19 cellular contexts compared by ENCODE assay signal in genomic region chr7:108026647-108027046, GRCh38. TPM values are rescaled to one million over a fixed set of nuclear protein-coding genes. Genes with fewer than 3 reads are reported as not detected.
DNase-seq lines count a peak whose midpoint lies in the region; TF ChIP-seq lines count a peak whose summit lies in the region.
"Had no signal": no experiment of that assay in that cellular context is flagged by ENCODE, and none has a peak within 500 bp of the region (broad histone marks: within the 10 kb centered on the region; RNA-seq: fewer than 3 reads in every experiment).

No MANE protein-coding gene starts in this region.

- H3K27ac ChIP-seq in neuronal stem cell (replicated peaks; ENCODE audit: low read length) (no peak overlapping the region), testis (no peak overlapping the region)
- H3K27ac ChIP-seq: KMS-11 had no signal

- no peak overlapping the region for H3K23ac ChIP-seq in neuronal stem cell (ENCODE audit: low read depth, low read length, poor library complexity)

- no peak overlapping the region for H3K9ac ChIP-seq in neuronal stem cell (ENCODE audit: low read depth, low read length, poor library complexity)
- H3K9ac ChIP-seq: KMS-11 had no signal

- intact Hi-C loops in testis (cut with DNase I; ENCODE audit: low total_unique reads) = no loop called here

- no peak overlapping the region for H3K4me2 ChIP-seq in neuronal stem cell (ENCODE audit: insufficient read depth, low read length, poor library complexity, severe bottlenecking)
- H3K4me2 ChIP-seq: KMS-11 had no signal

- no peak for TF ChIP-seq POLR2A in testis (IDR thresholded peaks at IDR 0.05)

- H3K14ac ChIP-seq in neuronal stem cell (ENCODE audit: low read length) = no peak overlapping the region

- no peaks in the 10 kb centered on the region for H3K27me3 Mint-ChIP-seq in activated naive CD8-positive, alpha-beta T cell treated with anti-CD3 and anti-CD28 coated beads for 36 hours

- H3K4me1 Mint-ChIP-seq in activated naive CD8-positive, alpha-beta T cell treated with anti-CD3 and anti-CD28 coated beads for 36 hours = no peaks in the 10 kb centered on the region
- H3K4me1 Mint-ChIP-seq: activated naive CD8-positive, alpha-beta T cell treated with anti-CD3 and anti-CD28 coated beads, Interleukin-2, amount 10 ng/mL, durations not matched to agents 7 days and 5 days; neural crest cell had no signal

- H2AK5ac ChIP-seq in neuronal stem cell (ENCODE audit: low read depth, low read length) = no peak overlapping the region

- peak overlapping the region; percentile 42 for H2AFZ ChIP-seq in neuronal stem cell (ENCODE audit: low read length)

- no peak overlapping the region for H2BK12ac ChIP-seq in neuronal stem cell (ENCODE audit: low read length)

- no peaks in the 10 kb centered on the region for H3K79me1 ChIP-seq in neuronal stem cell (ENCODE audit: low read depth, low read length)

- H3K36me3 Mint-ChIP-seq in activated naive CD8-positive, alpha-beta T cell treated with anti-CD3 and anti-CD28 coated beads for 36 hours = no peaks in the 10 kb centered on the region
- H3K36me3 Mint-ChIP-seq: activated naive CD8-positive, alpha-beta T cell treated with anti-CD3 and anti-CD28 coated beads, Interleukin-2, amount 10 ng/mL, durations not matched to agents 7 days and 5 days had no signal

- H4K91ac ChIP-seq in neuronal stem cell (ENCODE audit: low read depth, low read length, poor library complexity) = no peak overlapping the region

- peaks cover 0 to 1% of the 10 kb centered on the region in 2 donors for H3K4me1 ChIP-seq in neuronal stem cell (ENCODE audit: control insufficient read depth in 2 of 2, insufficient read depth in 1 of 2, low read depth in 1 of 2, low read length in 2 of 2)
- no peaks in the 10 kb centered on the region for H3K4me1 ChIP-seq in testis

- H3K18ac ChIP-seq in neuronal stem cell (ENCODE audit: low read length) = no peak overlapping the region

- H2BK15ac ChIP-seq in neuronal stem cell (ENCODE audit: low read length) = no peak overlapping the region

- no CpG with 5 or more reads among the region's 3 CpGs for WGBS in neuronal stem cell (ENCODE audit: extremely low coverage in 2 of 2, insufficient read length in 2 of 2, insufficient replicate concordance in 1 of 2), 2 donors
- WGBS in testis, 2 donors = 95 to 99% methylated on average over 3 of the region's 3 CpGs

- H3K4ac ChIP-seq in neuronal stem cell (ENCODE audit: low read length) = no peak overlapping the region

- H3K27me3 ChIP-seq in neuronal stem cell (ENCODE audit: control insufficient read depth in 3 of 3, insufficient read depth in 3 of 3, low read depth in 1 of 3, low read length in 3 of 3) (peaks cover 0 to 9% (median 0%) of the 10 kb centered on the region in 3 experiments), testis (no peaks in the 10 kb centered on the region)
- H3K27me3 ChIP-seq: dorsolateral prefrontal cortex had no signal

- no peak for TF ChIP-seq CTCF in testis (IDR thresholded peaks at IDR 0.05)

- H3K9me3 ChIP-seq in neuronal stem cell (replicated peaks in 1 of 2; ENCODE audit: control insufficient read depth in 2 of 2, insufficient read depth in 1 of 2, low read depth in 1 of 2, low read length in 2 of 2) (no peaks in the 10 kb centered on the region), testis (no peaks in the 10 kb centered on the region)

- H3K27ac Mint-ChIP-seq in activated naive CD8-positive, alpha-beta T cell treated with anti-CD3 and anti-CD28 coated beads for 36 hours = no peak overlapping the region
- H3K27ac Mint-ChIP-seq: activated naive CD8-positive, alpha-beta T cell treated with anti-CD3 and anti-CD28 coated beads, Interleukin-2, amount 10 ng/mL, durations not matched to agents 7 days and 5 days had no signal

- H4K8ac ChIP-seq in neuronal stem cell (ENCODE audit: low read depth, low read length) = no peak overlapping the region

- H2BK5ac ChIP-seq in neuronal stem cell (ENCODE audit: low read length) = no peak overlapping the region

- peak; percentile 50 for DNase-seq in EH (ENCODE audit: low read depth)
- peak; percentile 33 for DNase-seq in M059J (ENCODE audit: low read depth)
- peak; percentile 36 for DNase-seq in dedifferentiated amniotic fluid mesenchymal stem cell (ENCODE audit: extremely low spot score)
- DNase-seq in neuronal stem cell (ENCODE audit: low spot score) = no peak
- no peak for DNase-seq in cerebellum (ENCODE audit: low spot score)
- DNase-seq in activated naive CD8-positive, alpha-beta T cell treated with anti-CD3 and anti-CD28 coated beads for 36 hours = no peak
- no peak for DNase-seq in testis
- DNase-seq: activated CD4-positive, CD25-positive, alpha-beta regulatory T cell treated with anti-CD3 and anti-CD28 coated beads, Interleukin-2, amount 50 U/mL, for 72 hours; activated CD8-positive, alpha-beta memory T cell treated with anti-CD3 and anti-CD28 coated beads for 24 hours; activated naive CD8-positive, alpha-beta T cell treated with anti-CD3 and anti-CD28 coated beads, Interleukin-2, amount 10 ng/mL, durations not matched to agents 7 days and 5 days; activated T-cell treated with anti-CD3 and anti-CD28 coated beads, Interleukin-2, amount 50 U/mL, for 48 hours; dorsolateral prefrontal cortex; left cardiac atrium; NCI-H1048; NCI-H345; retina; T1000 had no signal

- no peak overlapping the region for H3K4me3 Mint-ChIP-seq in activated naive CD8-positive, alpha-beta T cell treated with anti-CD3 and anti-CD28 coated beads for 36 hours
- H3K4me3 Mint-ChIP-seq: activated naive CD8-positive, alpha-beta T cell treated with anti-CD3 and anti-CD28 coated beads, Interleukin-2, amount 10 ng/mL, durations not matched to agents 7 days and 5 days; neural crest cell had no signal

- H2BK120ac ChIP-seq in neuronal stem cell (ENCODE audit: low read depth, low read length) = no peak overlapping the region

- no peaks in the 10 kb centered on the region for H3K9me3 Mint-ChIP-seq in activated naive CD8-positive, alpha-beta T cell treated with anti-CD3 and anti-CD28 coated beads for 36 hours
- H3K9me3 Mint-ChIP-seq: activated naive CD8-positive, alpha-beta T cell treated with anti-CD3 and anti-CD28 coated beads, Interleukin-2, amount 10 ng/mL, durations not matched to agents 7 days and 5 days; neural crest cell had no signal

- no peaks in the 10 kb centered on the region for H3K36me3 ChIP-seq in neuronal stem cell (replicated peaks in 1 of 2; ENCODE audit: control insufficient read depth in 2 of 2, insufficient read depth in 2 of 2, low read length in 2 of 2)
- no peaks in the 10 kb centered on the region for H3K36me3 ChIP-seq in testis (ENCODE audit: low read depth, missing control alignments)

- no peak overlapping the region for H3K4me3 ChIP-seq in neuronal stem cell (ENCODE audit: low read length in 2 of 2)
- no peak overlapping the region for H3K4me3 ChIP-seq in testis
- H3K4me3 ChIP-seq: dorsolateral prefrontal cortex had no signal

RNA-seq across cellular contexts. Expression of gene LAMB1, which starts 23.7 kb away (rescaled TPM):
- total RNA-seq in M059J (2014; rRNA removed; shearing (Covaris generic)) = 112 and 225 TPM in 2 replicates
- polyA plus RNA-seq in neuronal stem cell (2013, experiment 1 of 2) = 98.3 TPM
- 101 TPM for polyA plus RNA-seq in neuronal stem cell (2013, experiment 2 of 2)
- 87.2 TPM for total RNA-seq in cerebellum
- under 1 TPM; 0.16 to 0.32 TPM for total RNA-seq in activated naive CD8-positive, alpha-beta T cell treated with anti-CD3 and anti-CD28 coated beads for 36 hours
- total RNA-seq in testis = 10 to 100 TPM; 42.0 to 65.2 TPM
- polyA plus RNA-seq in testis (ENCODE audit: insufficient read depth, low read depth, low replicate concordance) = 43.1 TPM
- total RNA-seq: activated naive CD8-positive, alpha-beta T cell treated with anti-CD3 and anti-CD28 coated beads, Interleukin-2, amount 10 ng/mL, durations not matched to agents 7 days and 5 days had no signal

Comparison
In these comparisons a context has a peak if more than half of its experiments do, and no peak if none do; other contexts are left out.
1. DNase-seq: peak in EH (single experiment), M059J (single experiment) and dedifferentiated amniotic fluid mesenchymal stem cell (single experiment); none in neuronal stem cell (single experiment), cerebellum (single experiment), activated naive CD8-positive, alpha-beta T cell treated with anti-CD3 and anti-CD28 coated beads for 36 hours (single experiment) and testis (single experiment).
2. RNA of gene LAMB1, which starts 23.7 kb away (total RNA-seq): 112 to 225 TPM in M059J, 87.2 TPM in cerebellum (single experiment) and 42.0 to 65.2 TPM in testis; 0.16 to 0.32 TPM in activated naive CD8-positive, alpha-beta T cell treated with anti-CD3 and anti-CD28 coated beads for 36 hours; every median in the first group is over 10 times any median in the second.